In the genomic region with DNA sequence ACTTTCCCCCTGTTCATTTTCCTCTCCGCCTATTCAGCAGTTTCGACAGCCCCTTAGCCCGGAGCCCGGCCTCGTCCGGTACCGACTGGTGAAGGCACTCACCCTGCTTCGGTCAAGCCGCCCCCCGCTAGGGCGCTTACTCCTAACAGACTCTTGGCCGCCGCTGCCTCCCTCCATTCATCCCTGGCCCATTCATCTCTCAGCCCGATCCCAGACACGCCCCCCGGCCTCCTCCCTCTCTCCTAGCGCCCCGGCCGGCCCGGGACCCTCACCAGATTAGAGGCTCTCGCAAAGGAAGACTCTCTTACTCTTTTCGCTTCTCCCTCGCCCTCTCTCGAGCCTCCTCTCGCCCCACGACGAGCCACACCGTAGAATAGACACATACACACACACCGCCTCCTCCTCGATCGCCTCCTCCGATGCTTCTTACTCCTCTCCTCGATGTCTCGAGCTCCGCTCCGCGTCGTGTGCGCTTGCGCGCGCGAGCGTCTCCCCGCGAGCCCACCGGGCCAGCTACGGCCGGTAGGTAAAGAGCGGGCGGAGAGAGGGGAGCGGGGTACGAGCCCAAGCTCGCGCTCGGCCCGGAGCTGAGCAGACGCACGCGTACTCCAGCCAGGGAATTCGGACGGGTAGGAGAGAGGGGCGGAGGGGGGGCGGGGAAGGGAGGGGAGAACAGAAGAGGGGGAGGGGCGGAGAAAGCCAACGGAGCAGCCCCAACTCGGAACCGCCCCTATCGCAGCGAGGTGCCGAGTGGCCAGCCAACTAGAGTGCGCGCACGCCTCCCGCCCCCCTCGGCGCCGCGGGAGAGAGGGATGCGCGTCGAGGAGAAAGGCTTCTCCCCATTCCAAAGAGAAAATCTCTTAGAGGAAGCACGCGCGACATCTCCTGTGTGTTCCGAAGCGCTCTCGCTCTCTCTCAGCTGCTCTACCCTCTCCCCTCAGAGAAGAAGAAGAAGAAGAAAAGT, we compare ENCODE assay signal across 8 cellular contexts. TPM values are rescaled to one million over a fixed set of nuclear protein-coding genes. Genes with fewer than 3 reads are reported as not detected.
A peak's percentile ranks its signal among the peaks of the same experiment; 100 is the strongest.
DNase-seq lines count a peak whose midpoint lies in the region; ATAC-seq and TF ChIP-seq lines count a peak whose summit lies in the region.

Gene WNK3, minus strand, starts transcription at position 633 of the 964 bp plus-strand sequence.

- peaks cover 7% of the 10 kb centered on the region for H3K27me3 Mint-ChIP-seq in brain
- H3K27me3 Mint-ChIP-seq in progenitor cell of endocrine pancreas = no peaks in the 10 kb centered on the region

- no peaks in the 10 kb centered on the region for H3K4me1 ChIP-seq in BE2C

- H3K9me3 ChIP-seq in BE2C = no peaks in the 10 kb centered on the region

- H3K27ac Mint-ChIP-seq in brain (peak within 1 kb of the TSS; percentile 99 to 100 (median 99)), progenitor cell of endocrine pancreas (peak within 1 kb of the TSS; percentile 99)

- H3K4me3 ChIP-seq in BE2C (ENCODE audit: low read depth, low read length) = peak within 1 kb of the TSS; percentile 61

- DNase-seq in BE2C (peak; percentile 82), NCI-H1048 (lab: John Stamatoyannopoulos, UW) (peak; percentile 67), T-helper 9 cell (peak; percentile 8), hippocampal formation (lab: John Stamatoyannopoulos, UW) (peak; percentile 49 to 68), progenitor cell of endocrine pancreas (ENCODE audit: low spot score, unreplicated experiment) (peak; percentile 71), HT-29 (ENCODE audit: low spot score) (no peak)

- H3K36me3 ChIP-seq in BE2C = no peaks in the 10 kb centered on the region

- H3K4me1 Mint-ChIP-seq in brain (peaks cover 31% of the 10 kb centered on the region), progenitor cell of endocrine pancreas (ENCODE audit: low read depth) (peaks cover 17% of the 10 kb centered on the region)

- TF ChIP-seq CTCF in BE2C (IDR thresholded peaks at IDR 0.05; ENCODE audit: low read depth, low read length) (no peak), brain (conservative IDR thresholded peaks at IDR 0.05) (no peak), progenitor cell of endocrine pancreas (IDR thresholded peaks at IDR 0.05; ENCODE audit: unreplicated experiment) (no peak)

- no peaks in the 10 kb centered on the region for H3K27me3 ChIP-seq in BE2C

- peaks cover 0 to 28% (median 5%) of the 10 kb centered on the region in 5 experiments for H3K9me3 Mint-ChIP-seq in brain
- peaks cover 16% of the 10 kb centered on the region for H3K9me3 Mint-ChIP-seq in progenitor cell of endocrine pancreas (ENCODE audit: low read depth)

- H3K4me3 Mint-ChIP-seq in brain = peak within 1 kb of the TSS; percentile 88 to 93 (median 90)
- peak within 1 kb of the TSS; percentile 97 for H3K4me3 Mint-ChIP-seq in progenitor cell of endocrine pancreas (ENCODE audit: low read depth)

- H3K36me3 Mint-ChIP-seq in brain (peaks cover 7% of the 10 kb centered on the region), progenitor cell of endocrine pancreas (ENCODE audit: insufficient read depth) (peaks cover 2% of the 10 kb centered on the region)

- ATAC-seq in HG02840 (IDR thresholded peaks at IDR 0.05; ENCODE audit: low FRiP score, unreplicated experiment) = no peak

RNA-seq across cellular contexts. Expression of gene WNK3, which starts in this region (rescaled TPM):
- 0.05 TPM for polyA plus RNA-seq in BE2C (2012; ENCODE audit: insufficient read depth, insufficient read length, low read depth)
- 0.59 TPM for polyA plus RNA-seq in brain (ENCODE audit: insufficient read depth, low read depth, low replicate concordance)
- 22.6 and 22.9 TPM in 2 replicates for total RNA-seq in progenitor cell of endocrine pancreas
- total RNA-seq in HT-29 (2014; rRNA removed; shearing (Covaris generic)) = not detected in 2 replicates

Comparison
In these comparisons a context has a peak if more than half of its experiments do, and no peak if none do; other contexts are left out.
1. RNA of gene WNK3 (total RNA-seq): 22.6 to 22.9 TPM in progenitor cell of endocrine pancreas; not detected in HT-29; every median in the first group is over 10 times any median in the second.